24 cellular contexts compared by ENCODE assay signal in the genomic region with DNA sequence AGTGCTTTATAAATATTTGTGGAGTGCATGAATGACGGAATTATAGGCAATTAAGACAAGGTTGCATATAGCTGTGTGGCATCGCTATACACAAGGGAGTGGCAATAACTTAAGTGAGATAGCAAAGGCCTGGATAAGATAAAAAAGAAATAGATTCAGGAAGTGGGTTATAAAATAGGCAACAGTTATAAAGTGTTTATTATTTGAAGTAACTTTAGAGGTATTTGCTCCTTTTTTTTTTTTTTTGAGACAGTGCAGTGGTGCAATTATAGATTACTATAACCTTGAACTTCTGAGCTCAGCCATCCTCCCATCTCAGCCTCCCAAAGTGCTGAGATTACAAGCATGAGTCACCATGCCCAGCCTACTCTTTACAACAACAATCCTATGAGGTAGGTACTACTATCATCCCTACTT.
"Had no signal": no experiment of that assay in that cellular context is flagged by ENCODE, and none has a peak within 500 bp of the region (broad histone marks: within the 10 kb centered on the region; RNA-seq: fewer than 3 reads in every experiment).

No MANE protein-coding gene starts in this region.

- H3K4me3 ChIP-seq: ascending aorta, ovary, psoas muscle, right atrium auricular region, suprapubic skin, tibial nerve had no signal

- FAIRE-seq: frontal cortex had no signal

- H3K36me3 ChIP-seq: ascending aorta, brain microvascular endothelial cell, neutrophil, ovary, right atrium auricular region, suprapubic skin, tibial nerve had no signal

- H3K27ac ChIP-seq: ascending aorta, brain microvascular endothelial cell, neutrophil, ovary, psoas muscle, right atrium auricular region, suprapubic skin, tibial nerve had no signal

- H3K9me3 ChIP-seq: ascending aorta, neutrophil, ovary, psoas muscle, right atrium auricular region, suprapubic skin, tibial nerve had no signal

- ATAC-seq: activated CD8-positive, alpha-beta T cell treated with anti-CD3 and anti-CD28 coated beads, Interleukin-2, amount 10 ng/mL, durations not matched to agents 7 days and 5 days; esophagus mucosa; left ventricle myocardium superior; psoas muscle; stimulated activated naive CD8-positive, alpha-beta T cell treated with anti-CD3 and anti-CD28 coated beads, Interleukin-15, amount 100 ng/mL, for 72 hours had no signal

- H3K4me1 ChIP-seq: ascending aorta, right atrium auricular region, suprapubic skin, tibial nerve had no signal

- DNase-seq: activated CD4-positive, alpha-beta T cell treated with anti-CD3 and anti-CD28 coated beads for 1 hour; activated CD4-positive, alpha-beta T cell treated with anti-CD3 and anti-CD28 coated beads, Interleukin-2, amount 50 U/mL, for 1 hour; activated CD8-positive, alpha-beta T cell treated with anti-CD3 and anti-CD28 coated beads, Interleukin-2, amount 10 ng/mL, durations not matched to agents 7 days and 5 days; activated gamma-delta T cell; brain microvascular endothelial cell; caudate nucleus; effector memory CD4-positive, alpha-beta T cell; glutamatergic neuron; hippocampal formation; kidney glomerular epithelial cell; left ventricle myocardium superior; mammary epithelial cell; ovary; psoas muscle; stimulated activated naive CD8-positive, alpha-beta T cell treated with anti-CD3 and anti-CD28 coated beads, Interleukin-15, amount 100 ng/mL, for 72 hours; T-helper 1 cell; T-helper 9 cell had no signal
